Comparison of ENCODE assay signal across 16 cellular contexts in the genomic region with DNA sequence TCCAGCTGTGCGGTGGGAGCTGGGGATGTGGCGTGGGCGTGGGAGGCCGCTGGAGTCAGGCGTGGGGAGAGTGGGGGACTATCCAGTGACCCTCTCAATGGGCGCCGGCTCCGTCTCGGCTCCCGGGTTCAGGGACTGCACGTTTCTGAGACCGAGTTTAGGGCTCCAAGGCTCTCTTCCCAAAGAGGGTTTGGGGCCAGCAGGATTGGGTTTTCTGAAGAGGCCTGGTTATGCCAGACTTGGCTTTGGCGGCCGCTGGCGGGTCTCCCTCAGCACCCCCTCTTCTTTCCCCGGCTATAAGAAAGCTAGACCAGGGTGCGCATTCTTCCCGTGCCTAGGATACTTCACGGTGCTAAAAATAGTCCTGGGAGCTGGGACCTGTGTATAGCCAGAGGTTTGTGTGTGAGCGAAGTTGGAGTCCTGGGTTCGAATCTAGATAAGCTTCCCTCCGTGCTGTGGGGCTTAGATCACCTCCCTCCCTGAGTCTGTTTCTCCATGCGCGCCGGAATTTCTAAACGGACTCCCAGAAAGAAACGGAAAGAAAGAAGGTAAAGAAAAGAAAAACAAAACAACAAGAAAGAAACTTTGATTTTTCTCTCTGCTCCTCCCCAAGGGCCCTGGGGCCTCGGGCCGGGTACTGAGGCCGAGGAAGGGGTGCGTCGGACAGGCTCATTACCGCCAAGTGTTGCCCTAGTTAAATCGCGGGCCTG. TPM values are rescaled to one million over a fixed set of nuclear protein-coding genes. Genes with fewer than 3 reads are reported as not detected.
DNase-seq lines count a peak whose midpoint lies in the region; ATAC-seq and TF ChIP-seq lines count a peak whose summit lies in the region.
"Had no signal": no experiment of that assay in that cellular context is flagged by ENCODE, and none has a peak within 500 bp of the region (broad histone marks: within the 10 kb centered on the region; RNA-seq: fewer than 3 reads in every experiment).

No MANE protein-coding gene starts in this region.

- ATAC-seq in Right ventricle myocardium inferior = peak; percentile 67
- ATAC-seq in left cardiac atrium = no peak
- ATAC-seq in thoracic aorta (ENCODE audit: insufficient number of reproducible peaks, low FRiP score, low read depth) = no peak
- ATAC-seq: HepG2 had no signal

- no peak overlapping the region for H3K27ac ChIP-seq in effector memory CD4-positive, alpha-beta T cell (ENCODE audit: insufficient read depth, low read length, poor library complexity, severe bottlenecking)
- H3K27ac ChIP-seq in thoracic aorta = no peak overlapping the region

- peak overlapping the region; percentile 81 for H3K4me3 Mint-ChIP-seq in mesothelial cell of epicardium

- peaks cover 62% of the 10 kb centered on the region for H3K27me3 ChIP-seq in effector memory CD4-positive, alpha-beta T cell (replicated peaks; ENCODE audit: control insufficient read depth, insufficient read depth, low read length, poor library complexity, severe bottlenecking)
- peaks cover 54% of the 10 kb centered on the region for H3K27me3 ChIP-seq in thoracic aorta (replicated peaks; ENCODE audit: insufficient read depth)

- DNase-seq in Right ventricle myocardium inferior (ENCODE audit: missing footprints) = no peak
- no peak for DNase-seq in left cardiac atrium
- no peak for DNase-seq in effector memory CD4-positive, alpha-beta T cell
- DNase-seq in mesothelial cell of epicardium (ENCODE audit: low spot score in 2 of 2, unreplicated experiment in 2 of 2) = no peak
- no peak for DNase-seq in thoracic aorta (ENCODE audit: low spot score)
- no peak for DNase-seq in NCI-H2107 treated with DMSO at 0.1 percent for 48 hours (lab: John Stamatoyannopoulos, UW; ENCODE audit: unreplicated experiment)
- DNase-seq in NCI-H446 treated with DMSO at 0.1 percent for 48 hours (lab: John Stamatoyannopoulos, UW) = no peak
- DNase-seq in HUDEP-2 (lab: John Stamatoyannopoulos, UW; ENCODE audit: unreplicated experiment in 76 of 76) = no peak
- DNase-seq: dermis blood vessel endothelial cell, NCI-H1105, NCI-H524 treated with DMSO at 0.1 percent for 48 hours, occipital lobe had no signal

- H3K36me3 ChIP-seq in effector memory CD4-positive, alpha-beta T cell (ENCODE audit: control insufficient read depth, insufficient read depth, low read length) = no peaks in the 10 kb centered on the region
- H3K36me3 ChIP-seq in thoracic aorta = no peaks in the 10 kb centered on the region

- H3K4me1 Mint-ChIP-seq in mesothelial cell of epicardium = peaks cover 64% of the 10 kb centered on the region

- no peaks in the 10 kb centered on the region for H3K9me3 Mint-ChIP-seq in mesothelial cell of epicardium

- H3K9me3 ChIP-seq in effector memory CD4-positive, alpha-beta T cell (ENCODE audit: control insufficient read depth, low read length) = no peaks in the 10 kb centered on the region
- no peaks in the 10 kb centered on the region for H3K9me3 ChIP-seq in thoracic aorta

- H3K27me3 Mint-ChIP-seq in mesothelial cell of epicardium (ENCODE audit: low read depth) = peaks cover 54% of the 10 kb centered on the region

- peaks cover 3% of the 10 kb centered on the region for H3K36me3 Mint-ChIP-seq in mesothelial cell of epicardium

- intact Hi-C loops in Right ventricle myocardium inferior (cut with DNase I) = loop anchor here (10.0 kb wide), 2 partner anchors 282 to 382 kb away; partner anchors contain the start of genes CNOT8, FAXDC2 and LARP1
- intact Hi-C loops in left cardiac atrium (cut with DNase I) = no loop called here

- TF ChIP-seq CTCF in mesothelial cell of epicardium (IDR thresholded peaks at IDR 0.05; ENCODE audit: unreplicated experiment) = no peak
- no peak for TF ChIP-seq CTCF in thoracic aorta (IDR thresholded peaks at IDR 0.05)

- peaks cover 55% of the 10 kb centered on the region for H3K4me1 ChIP-seq in effector memory CD4-positive, alpha-beta T cell (ENCODE audit: control insufficient read depth, insufficient read depth, low read length, poor library complexity, severe bottlenecking)
- peaks cover 36 to 46% of the 10 kb centered on the region in 2 donors for H3K4me1 ChIP-seq in thoracic aorta (ENCODE audit: control insufficient read depth in 1 of 2, low read depth in 2 of 2)

- peak overlapping the region; percentile 81 for H3K27ac Mint-ChIP-seq in mesothelial cell of epicardium

- peak overlapping the region; percentile 6 for H3K4me3 ChIP-seq in effector memory CD4-positive, alpha-beta T cell (ENCODE audit: insufficient read depth, low read depth, low read length, poor library complexity, severe bottlenecking)
- H3K4me3 ChIP-seq in thoracic aorta = peak overlapping the region; percentile 20

RNA-seq across cellular contexts. Expression of gene HAND1, which starts 5.0 kb away (rescaled TPM):
- 29.8 TPM for total RNA-seq in Right ventricle myocardium inferior
- 1 to 10 TPM; 4.7 to 5.2 TPM for total RNA-seq in left cardiac atrium
- 16.5 to 19.3 TPM (median 16.9 TPM) in 3 replicates for total RNA-seq in mesothelial cell of epicardium
- total RNA-seq in thoracic aorta = not detected
- total RNA-seq: activated CD8-positive, alpha-beta memory T cell treated with anti-CD3 and anti-CD28 coated beads for 36 hours; dermis blood vessel endothelial cell; HepG2; kidney epithelial cell; occipital lobe; RPMI7951 had no signal

RNA-seq across cellular contexts. Expression of gene SAP30L, which starts 27.2 kb away (rescaled TPM):
- total RNA-seq in Right ventricle myocardium inferior (39.2 TPM), left cardiac atrium (10 to 100 TPM; 32.1 to 33.8 TPM), mesothelial cell of epicardium (32.9 to 36.2 TPM (median 34.8 TPM) in 3 replicates), thoracic aorta (10 to 100 TPM; 43.7 to 85.6 TPM)

Comparison
In these comparisons a context has a peak if more than half of its experiments do, and no peak if none do; other contexts are left out.
1. RNA of gene HAND1, which starts 5.0 kb away (total RNA-seq): 29.8 TPM in Right ventricle myocardium inferior (single experiment), 16.5 to 19.3 TPM in mesothelial cell of epicardium and 4.7 to 5.2 TPM in left cardiac atrium; not detected in thoracic aorta; every median in the first group is over 4 times any median in the second.